ENCODE assay signal across 1 cellular context in the genomic region with DNA sequence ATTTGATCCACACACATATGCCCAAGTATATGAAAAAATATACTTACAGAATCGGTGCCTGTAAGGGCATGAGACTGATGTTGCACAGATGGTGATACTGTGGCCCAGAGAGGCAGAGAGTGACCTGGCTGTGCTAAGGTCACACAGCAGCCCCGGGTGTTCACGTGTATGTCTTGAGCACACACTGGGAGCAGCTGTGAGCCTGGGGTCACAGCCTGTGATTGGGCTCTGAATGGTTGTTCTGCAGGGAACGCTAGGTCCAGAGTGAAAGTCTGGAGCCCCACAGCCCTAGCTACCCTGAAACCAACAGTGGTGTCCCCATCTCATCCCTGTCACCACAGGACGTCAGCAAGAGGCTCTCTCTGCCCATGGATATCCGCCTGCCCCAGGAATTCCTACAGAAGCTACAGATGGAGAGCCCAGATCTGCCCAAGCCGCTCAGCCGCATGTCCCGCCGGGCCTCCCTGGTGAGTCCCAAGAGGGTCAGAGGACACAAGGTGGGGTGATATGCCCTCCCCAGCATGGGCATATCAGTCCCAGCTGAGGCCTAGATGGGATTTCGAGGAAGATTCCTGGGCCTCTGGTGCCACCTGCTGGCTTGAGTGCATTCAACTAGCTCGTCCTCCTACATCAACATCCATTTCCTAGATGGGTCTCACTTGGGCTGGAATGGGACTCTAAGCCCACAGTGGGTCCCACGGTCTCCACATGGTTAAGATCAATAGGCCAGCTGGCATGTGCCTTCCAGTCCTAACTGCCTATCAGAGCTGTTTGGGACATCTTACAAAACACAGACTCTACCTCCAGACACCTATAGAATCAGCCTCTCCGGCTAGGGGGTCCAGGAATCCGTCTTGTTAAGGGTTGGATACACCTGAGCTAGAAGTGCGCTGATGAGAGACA.
TF ChIP-seq lines count a peak whose summit lies in the region.

No MANE protein-coding gene starts in this region.

TF ChIP-seq in GM23338, 12 proteins besides CTCF, POLR2A, EP300 and RAD21 (continued from another document):
- TF ChIP-seq, protein P1, sequence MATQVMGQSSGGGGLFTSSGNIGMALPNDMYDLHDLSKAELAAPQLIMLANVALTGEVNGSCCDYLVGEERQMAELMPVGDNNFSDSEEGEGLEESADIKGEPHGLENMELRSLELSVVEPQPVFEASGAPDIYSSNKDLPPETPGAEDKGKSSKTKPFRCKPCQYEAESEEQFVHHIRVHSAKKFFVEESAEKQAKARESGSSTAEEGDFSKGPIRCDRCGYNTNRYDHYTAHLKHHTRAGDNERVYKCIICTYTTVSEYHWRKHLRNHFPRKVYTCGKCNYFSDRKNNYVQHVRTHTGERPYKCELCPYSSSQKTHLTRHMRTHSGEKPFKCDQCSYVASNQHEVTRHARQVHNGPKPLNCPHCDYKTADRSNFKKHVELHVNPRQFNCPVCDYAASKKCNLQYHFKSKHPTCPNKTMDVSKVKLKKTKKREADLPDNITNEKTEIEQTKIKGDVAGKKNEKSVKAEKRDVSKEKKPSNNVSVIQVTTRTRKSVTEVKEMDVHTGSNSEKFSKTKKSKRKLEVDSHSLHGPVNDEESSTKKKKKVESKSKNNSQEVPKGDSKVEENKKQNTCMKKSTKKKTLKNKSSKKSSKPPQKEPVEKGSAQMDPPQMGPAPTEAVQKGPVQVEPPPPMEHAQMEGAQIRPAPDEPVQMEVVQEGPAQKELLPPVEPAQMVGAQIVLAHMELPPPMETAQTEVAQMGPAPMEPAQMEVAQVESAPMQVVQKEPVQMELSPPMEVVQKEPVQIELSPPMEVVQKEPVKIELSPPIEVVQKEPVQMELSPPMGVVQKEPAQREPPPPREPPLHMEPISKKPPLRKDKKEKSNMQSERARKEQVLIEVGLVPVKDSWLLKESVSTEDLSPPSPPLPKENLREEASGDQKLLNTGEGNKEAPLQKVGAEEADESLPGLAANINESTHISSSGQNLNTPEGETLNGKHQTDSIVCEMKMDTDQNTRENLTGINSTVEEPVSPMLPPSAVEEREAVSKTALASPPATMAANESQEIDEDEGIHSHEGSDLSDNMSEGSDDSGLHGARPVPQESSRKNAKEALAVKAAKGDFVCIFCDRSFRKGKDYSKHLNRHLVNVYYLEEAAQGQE (IDR thresholded peaks at IDR 0.05; ENCODE audit: unreplicated experiment), result no peak
- TF ChIP-seq CREB1 (CRISPR knock-in tag; IDR thresholded peaks at IDR 0.05; ENCODE audit: low read depth) (no peak), EZH2phosphoT487 (IDR thresholded peaks at IDR 0.05; ENCODE audit: unreplicated experiment) (no peak), STAT1 (IDR thresholded peaks at IDR 0.05; ENCODE audit: unreplicated experiment) (no peak)
